26 cellular contexts compared by ENCODE assay signal in genomic region chr12:124750149-124750656, GRCh38.
DNase-seq lines count a peak whose midpoint lies in the region; ATAC-seq and TF ChIP-seq lines count a peak whose summit lies in the region.
"Had no signal": no experiment of that assay in that cellular context is flagged by ENCODE, and none has a peak within 500 bp of the region (broad histone marks: within the 10 kb centered on the region; RNA-seq: fewer than 3 reads in every experiment).

No MANE protein-coding gene starts in this region.

- no peaks in the 10 kb centered on the region for H3K36me3 ChIP-seq in GM23338 (ENCODE audit: insufficient read depth)
- H3K36me3 ChIP-seq: adrenal gland, brain microvascular endothelial cell, lower lobe of right lung, SJSA1 had no signal

- no peaks in the 10 kb centered on the region for H3K9me2 ChIP-seq in GM23338 (ENCODE audit: insufficient read depth)

- no peak overlapping the region for H3K4me2 ChIP-seq in GM23338

- H3K27ac Mint-ChIP-seq in GM23338: peak overlapping the region; percentile 54; the same call in 1 of the 2 replicates
- H3K27ac Mint-ChIP-seq in nephron: peak overlapping the region; percentile 89 to 93 (median 90)
- H3K27ac Mint-ChIP-seq: activated CD8-positive, alpha-beta T cell treated with anti-CD3 and anti-CD28 coated beads for 36 hours; activated naive CD4-positive, alpha-beta T cell treated with anti-CD3 and anti-CD28 coated beads, Interleukin-2, amount 10 ng/mL, durations not matched to agents 7 days and 5 days; IgD-negative memory B cell; stimulated activated naive B cell treated with anti-CD40 and anti-IgM and Interleukin-4, amounts not matched to agents 10 μg/mL and 1 μg/mL and 100 μg/mL, for 72 hours had no signal

- H2AFZ ChIP-seq in GM23338: no peak overlapping the region

- H3K4me1 Mint-ChIP-seq in GM23338 (peaks cover 32% of the 10 kb centered on the region), nephron (peaks cover 67% of the 10 kb centered on the region)

- no peaks in the 10 kb centered on the region for H4K20me1 ChIP-seq in GM23338 (replicated peaks; ENCODE audit: insufficient read depth)

- H3K4me3 ChIP-seq in GM23338: no peak overlapping the region
- H3K4me3 ChIP-seq: adrenal gland, lower lobe of right lung, SJSA1, skin epidermis had no signal

- 0 out of 2 replicates have a peak overlapping the region, but pooled peaks have one; percentile 26 for H3K27ac ChIP-seq in GM23338 (ENCODE audit: low read depth)
- H3K27ac ChIP-seq in cingulate gyrus (ENCODE audit: low read depth, low read length): peak overlapping the region; percentile 19
- H3K27ac ChIP-seq: adrenal gland, brain microvascular endothelial cell, lower lobe of right lung, SJSA1, skin epidermis had no signal

- H3K79me2 ChIP-seq in GM23338 (replicated peaks; ENCODE audit: insufficient read depth): no peaks in the 10 kb centered on the region

- H3K4me3 Mint-ChIP-seq in GM23338: no peak overlapping the region
- H3K4me3 Mint-ChIP-seq in nephron: no peak overlapping the region
- H3K4me3 Mint-ChIP-seq: activated CD8-positive, alpha-beta T cell treated with anti-CD3 and anti-CD28 coated beads for 36 hours; activated naive CD4-positive, alpha-beta T cell treated with anti-CD3 and anti-CD28 coated beads, Interleukin-2, amount 10 ng/mL, durations not matched to agents 7 days and 5 days; naive thymus-derived CD8-positive, alpha-beta T cell; stimulated activated naive B cell treated with anti-CD40 and anti-IgM and Interleukin-4, amounts not matched to agents 10 μg/mL and 1 μg/mL and 100 μg/mL, for 72 hours had no signal

- DNase-seq in GM23338 (ENCODE audit: low spot score) (no peak), M059J (ENCODE audit: low read depth) (peak; percentile 49), NCI-H510A treated with DMSO at 0.1 percent for 48 hours (lab: John Stamatoyannopoulos, UW) (no peak), AG20443 (ENCODE audit: low spot score) (no peak)
- DNase-seq: activated CD4-positive, alpha-beta T cell treated with anti-CD3 and anti-CD28 coated beads for 1 hour; activated CD8-positive, alpha-beta memory T cell treated with anti-CD3 and anti-CD28 coated beads, Interleukin-2, amount 50 U/mL, for 48 hours; activated naive CD4-positive, alpha-beta T cell treated with anti-CD3 and anti-CD28 coated beads, Interleukin-2, amount 10 ng/mL, durations not matched to agents 7 days and 5 days; adrenal gland; brain microvascular endothelial cell; DMS53; kidney glomerular epithelial cell; lower lobe of right lung; NCI-H1105 treated with DMSO at 0.1 percent for 48 hours; NCI-H2029; NCI-H2227 treated with DMSO at 0.1 percent for 48 hours; NCI-H526 treated with DMSO at 0.1 percent for 48 hours; stimulated activated naive B cell treated with anti-CD40 and anti-IgM and Interleukin-4, amounts not matched to agents 10 μg/mL and 1 μg/mL and 100 μg/mL, for 72 hours had no signal

- peaks cover 13% of the 10 kb centered on the region; the same call in 1 of the 2 replicates for H3K4me1 ChIP-seq in GM23338 (ENCODE audit: insufficient read depth)

- H3K27me3 ChIP-seq in GM23338 (ENCODE audit: insufficient read depth): no peaks in the 10 kb centered on the region
- H3K27me3 ChIP-seq: adrenal gland, brain microvascular endothelial cell, SJSA1 had no signal

- H3K9me3 Mint-ChIP-seq in GM23338 (peaks cover 22% of the 10 kb centered on the region), nephron (peaks cover 5% of the 10 kb centered on the region)
- H3K9me3 Mint-ChIP-seq: activated CD8-positive, alpha-beta T cell treated with anti-CD3 and anti-CD28 coated beads for 36 hours had no signal

- H3K27me3 Mint-ChIP-seq in GM23338 (ENCODE audit: insufficient read depth, low read depth, poor library complexity) (peaks cover 13% of the 10 kb centered on the region), nephron (ENCODE audit: low read depth) (peaks cover 13% of the 10 kb centered on the region)

- H3K36me3 Mint-ChIP-seq in GM23338 (ENCODE audit: low read depth) (peaks cover 13% of the 10 kb centered on the region), nephron (ENCODE audit: low read depth) (no peaks in the 10 kb centered on the region)
- H3K36me3 Mint-ChIP-seq: activated naive CD4-positive, alpha-beta T cell treated with anti-CD3 and anti-CD28 coated beads, Interleukin-2, amount 10 ng/mL, durations not matched to agents 7 days and 5 days; naive thymus-derived CD8-positive, alpha-beta T cell had no signal

- ATAC-seq in GM23338 (0 out of 3 replicates have a peak, but pooled peaks have one; percentile 3), HG02678 (IDR thresholded peaks at IDR 0.05; ENCODE audit: unreplicated experiment) (no peak), HG02763 (IDR thresholded peaks at IDR 0.05; ENCODE audit: unreplicated experiment) (no peak)
- ATAC-seq: activated CD8-positive, alpha-beta T cell treated with anti-CD3 and anti-CD28 coated beads for 36 hours; lower lobe of right lung; stimulated activated naive B cell treated with anti-CD40 and anti-IgM and Interleukin-4, amounts not matched to agents 10 μg/mL and 1 μg/mL and 100 μg/mL, for 72 hours had no signal

- TF ChIP-seq CTCF in GM23338 (conservative IDR thresholded peaks at IDR 0.05; ENCODE audit: low read depth in 2 of 2) (no peak), nephron (IDR thresholded peaks at IDR 0.05; ENCODE audit: unreplicated experiment in 3 of 3) (no peak)

- H3F3A ChIP-seq in GM23338 (replicated peaks; ENCODE audit: low read depth): 0 out of 2 replicates have a peak, but pooled peaks cover 3% of the 10 kb centered on the region

TF ChIP-seq in GM23338, 12 proteins besides CTCF, POLR2A, EP300 and RAD21 (continues in another document):
- TF ChIP-seq POLR2AphosphoS5 (IDR thresholded peaks at IDR 0.05; ENCODE audit: low read depth) (no peak), JUNB (IDR thresholded peaks at IDR 0.05; ENCODE audit: unreplicated experiment) (no peak), EZH2phosphoT487 (IDR thresholded peaks at IDR 0.05; ENCODE audit: unreplicated experiment) (no peak), ZNF114 (CRISPR knock-in tag; IDR thresholded peaks at IDR 0.05) (no peak), ZNF331 (CRISPR knock-in tag; IDR thresholded peaks at IDR 0.05; ENCODE audit: low read depth) (no peak), EZH2 (IDR thresholded peaks at IDR 0.05; ENCODE audit: low read depth, unreplicated experiment) (no peak), NANOG (IDR thresholded peaks at IDR 0.05; ENCODE audit: borderline replicate concordance) (no peak), ZNF462 (CRISPR knock-in tag; IDR thresholded peaks at IDR 0.05) (no peak), STAT1 (IDR thresholded peaks at IDR 0.05; ENCODE audit: unreplicated experiment) (no peak)
